Comparison of ENCODE assay signal across 12 cellular contexts in genomic region chr3:99938270-99938955, GRCh38.
DNase-seq lines count a peak whose midpoint lies in the region; ATAC-seq and TF ChIP-seq lines count a peak whose summit lies in the region.
"Had no signal": no experiment of that assay in that cellular context is flagged by ENCODE, and none has a peak within 500 bp of the region (broad histone marks: within the 10 kb centered on the region; RNA-seq: fewer than 3 reads in every experiment).

No MANE protein-coding gene starts in this region.

- no peaks in the 10 kb centered on the region for H3K9me3 ChIP-seq in skeletal muscle satellite cell (replicated peaks; ENCODE audit: low read length)
- H3K9me3 ChIP-seq in upper lobe of right lung, result no peaks in the 10 kb centered on the region
- H3K9me3 ChIP-seq: mucosa of descending colon had no signal

- intact Hi-C loops in upper lobe of right lung (cut with DNase I), result no loop called here

- peak overlapping the region; percentile 15 for H3K4me2 ChIP-seq in skeletal muscle satellite cell (ENCODE audit: low read length)

- H3K36me3 ChIP-seq in skeletal muscle satellite cell (ENCODE audit: insufficient read depth, low read length) (no peaks in the 10 kb centered on the region), upper lobe of right lung (no peaks in the 10 kb centered on the region)

- peaks cover 50% of the 10 kb centered on the region for H3K4me1 Mint-ChIP-seq in brain

- H3K9ac ChIP-seq in skeletal muscle satellite cell (ENCODE audit: low read depth, low read length), result no peak overlapping the region

- ATAC-seq in GM18517 (IDR thresholded peaks at IDR 0.05; ENCODE audit: unreplicated experiment), result peak; percentile 48
- ATAC-seq in HG03354 (IDR thresholded peaks at IDR 0.05; ENCODE audit: poor library complexity, severe bottlenecking, unreplicated experiment), result peak; percentile 52
- ATAC-seq in GM21515 (IDR thresholded peaks at IDR 0.05; ENCODE audit: unreplicated experiment), result no peak
- ATAC-seq in upper lobe of right lung, result no peak
- ATAC-seq: mucosa of descending colon had no signal

- no peaks in the 10 kb centered on the region for H3K9me3 Mint-ChIP-seq in brain

- no peaks in the 10 kb centered on the region for H3K36me3 Mint-ChIP-seq in brain

- no peak overlapping the region for H3K27ac ChIP-seq in upper lobe of right lung

- DNase-seq in NOMO-1 (lab: John Stamatoyannopoulos, UW; ENCODE audit: unreplicated experiment in 2 of 2) (no peak), upper lobe of right lung (no peak)
- no peak for DNase-seq in activated CD8-positive, alpha-beta memory T cell treated with anti-CD3 and anti-CD28 coated beads, Interleukin-2, amount 50 U/mL, for 4 hours
- DNase-seq: activated CD4-positive, alpha-beta T cell treated with anti-CD3 and anti-CD28 coated beads for 4 hours; amygdala; mucosa of descending colon; NCI-H1092 had no signal

- no peak overlapping the region for H3K4me3 Mint-ChIP-seq in brain

- TF ChIP-seq CTCF in brain (conservative IDR thresholded peaks at IDR 0.05), result no peak
- no peak for TF ChIP-seq CTCF in upper lobe of right lung (IDR thresholded peaks at IDR 0.05)

- no peak overlapping the region for H3K4me3 ChIP-seq in skeletal muscle satellite cell (ENCODE audit: low read length)
- no peak overlapping the region for H3K4me3 ChIP-seq in upper lobe of right lung
- H3K4me3 ChIP-seq: mucosa of descending colon had no signal

- H3K4me1 ChIP-seq in skeletal muscle satellite cell (ENCODE audit: control insufficient read depth, insufficient read depth, low read length), result peaks cover 30% of the 10 kb centered on the region
- H3K4me1 ChIP-seq in upper lobe of right lung, result peaks cover 13% of the 10 kb centered on the region

- peak overlapping the region in 4 of 5 experiments; percentile 19 to 89 (median 75) for H3K27ac Mint-ChIP-seq in brain

- H3K27me3 ChIP-seq in skeletal muscle satellite cell (ENCODE audit: control insufficient read depth, insufficient read depth, low read length) (no peaks in the 10 kb centered on the region), upper lobe of right lung (no peaks in the 10 kb centered on the region)

- H3K27me3 Mint-ChIP-seq in brain, result no peaks in the 10 kb centered on the region

Comparison
In these comparisons a context has a peak if more than half of its experiments do, and no peak if none do; other contexts are left out.
1. ATAC-seq: peak in GM18517 (single experiment) and HG03354 (single experiment); none in GM21515 (single experiment) and upper lobe of right lung (single experiment).